In genomic region chr15:57570340-57570739, GRCh38 we compare ENCODE assay signal across 16 cellular contexts.
"Had no signal": no experiment of that assay in that cellular context is flagged by ENCODE, and none has a peak within 500 bp of the region (broad histone marks: within the 10 kb centered on the region; RNA-seq: fewer than 3 reads in every experiment).

No MANE protein-coding gene starts in this region.

- H3K4me3 Mint-ChIP-seq: nephron; stimulated activated effector memory CD8-positive, alpha-beta T cell treated with anti-CD3 and anti-CD28 coated beads, Interleukin-12 subunit alpha, Interleukin-12 subunit beta, amount 100 ng/mL, for 72 hours; type B pancreatic cell had no signal

- ATAC-seq: heart right ventricle; psoas muscle; stimulated activated effector memory CD8-positive, alpha-beta T cell treated with anti-CD3 and anti-CD28 coated beads, Interleukin-12 subunit alpha, Interleukin-12 subunit beta, amount 100 ng/mL, for 72 hours; stimulated activated naive CD8-positive, alpha-beta T cell treated with anti-CD3 and anti-CD28 coated beads, Interleukin-15, Interleukin-2, amounts not matched to agents 100 U/mL and 50 U/mL, for 24 hours had no signal

- H3K4me3 ChIP-seq: heart right ventricle, psoas muscle, right lobe of liver, suprapubic skin, thyroid gland, uterus had no signal

- H3K36me3 Mint-ChIP-seq: stimulated activated effector memory CD8-positive, alpha-beta T cell treated with anti-CD3 and anti-CD28 coated beads, Interleukin-12 subunit alpha, Interleukin-12 subunit beta, amount 100 ng/mL, for 72 hours; type B pancreatic cell had no signal

- DNase-seq: effector CD4-positive, alpha-beta T cell; heart right ventricle; naive B cell; psoas muscle; retina; right lobe of liver; stimulated activated CD4-positive, alpha-beta T cell treated with anti-CD3 and anti-CD28 coated beads, Interleukin-4, amount 100 ng/mL, for 1 hour; stimulated activated CD8-positive, alpha-beta memory T cell treated with anti-CD3 and anti-CD28 coated beads, Interleukin-4, amount 100 ng/mL, for 48 hours; stimulated activated naive CD8-positive, alpha-beta T cell treated with anti-CD3 and anti-CD28 coated beads, Interleukin-15, Interleukin-2, amounts not matched to agents 100 U/mL and 50 U/mL, for 24 hours; thyroid gland; uterus had no signal

- H3K9me3 ChIP-seq: heart right ventricle, psoas muscle, right lobe of liver, suprapubic skin, thyroid gland, uterus had no signal

- H3K36me3 ChIP-seq: heart right ventricle, right lobe of liver, suprapubic skin, thyroid gland, uterus had no signal

- H3K27ac Mint-ChIP-seq: nephron; stimulated activated effector memory CD8-positive, alpha-beta T cell treated with anti-CD3 and anti-CD28 coated beads, Interleukin-12 subunit alpha, Interleukin-12 subunit beta, amount 100 ng/mL, for 72 hours; type B pancreatic cell had no signal

- H3K27me3 Mint-ChIP-seq: type B pancreatic cell had no signal

- H3K27ac ChIP-seq: heart right ventricle, parathyroid adenoma, psoas muscle, right lobe of liver, suprapubic skin, thyroid gland had no signal

- H3K27me3 ChIP-seq: right lobe of liver, suprapubic skin, thyroid gland, uterus had no signal

- H3K9me3 Mint-ChIP-seq: stimulated activated effector memory CD8-positive, alpha-beta T cell treated with anti-CD3 and anti-CD28 coated beads, Interleukin-12 subunit alpha, Interleukin-12 subunit beta, amount 100 ng/mL, for 72 hours; type B pancreatic cell had no signal

- H3K4me1 ChIP-seq: parathyroid adenoma, psoas muscle, right lobe of liver, thyroid gland had no signal

- H3K4me1 Mint-ChIP-seq: nephron had no signal

- H3K9ac ChIP-seq: parathyroid adenoma had no signal
